Comparison of ENCODE assay signal across 8 cellular contexts in the genomic region with DNA sequence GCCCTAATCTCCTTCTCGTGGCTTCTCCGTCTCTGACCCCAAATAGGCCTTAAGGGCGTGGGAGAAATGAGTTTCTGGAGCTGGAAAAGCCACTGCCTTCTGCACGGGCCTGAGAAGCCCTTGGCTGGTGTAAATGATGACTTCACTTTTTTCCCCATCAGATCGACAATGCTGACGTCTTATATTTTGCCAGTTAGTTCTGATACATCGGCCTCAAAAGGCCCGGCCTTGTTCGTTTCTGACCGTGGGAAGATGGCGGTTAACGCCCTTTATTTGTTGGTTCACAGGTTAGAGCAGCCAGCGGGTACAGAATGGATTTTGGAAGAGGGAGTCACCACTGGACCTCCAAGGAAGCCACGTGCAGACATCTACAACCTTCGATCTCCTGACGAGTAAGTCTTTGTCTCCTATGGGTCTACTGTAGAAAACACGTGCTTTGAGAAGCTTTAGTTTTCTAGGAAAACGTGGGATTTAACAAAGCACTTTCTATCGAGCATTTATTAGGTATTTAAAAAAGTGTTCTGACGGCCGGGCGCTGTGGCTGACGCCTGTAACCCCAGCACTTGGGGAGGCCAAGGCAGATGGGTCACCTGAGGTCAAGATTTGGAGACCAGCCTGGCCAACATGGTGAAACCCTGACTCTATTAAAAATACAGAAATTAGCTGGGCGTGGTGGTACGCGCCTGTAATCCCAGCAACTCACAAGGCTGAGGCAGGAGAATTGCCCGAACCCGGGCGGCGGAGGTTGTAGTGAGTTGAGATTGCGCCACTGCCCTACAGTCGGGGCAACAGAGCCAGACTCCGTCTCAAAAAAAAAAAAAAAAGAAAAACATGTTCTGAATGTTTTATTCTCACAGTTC. TPM values are rescaled to one million over a fixed set of nuclear protein-coding genes. Genes with fewer than 3 reads are reported as not detected.
A peak's percentile ranks its signal among the peaks of the same experiment; 100 is the strongest.
DNase-seq lines count a peak whose midpoint lies in the region; ATAC-seq and TF ChIP-seq lines count a peak whose summit lies in the region.

No MANE protein-coding gene starts in this region.

- peak overlapping the region; percentile 92 for H3K4me3 Mint-ChIP-seq in activated CD4-positive, alpha-beta T cell treated with anti-CD3 and anti-CD28 coated beads for 36 hours

- H3K9me2 ChIP-seq in SK-N-SH, result no peaks in the 10 kb centered on the region

- H3K9me3 ChIP-seq in SK-N-SH (peaks cover 11% of the 10 kb centered on the region; the same call in 1 of the 2 replicates), colonic mucosa (no peaks in the 10 kb centered on the region), mononuclear cell (ENCODE audit: low read depth, low read length) (peaks cover 32% of the 10 kb centered on the region), upper lobe of right lung (peaks cover 9% of the 10 kb centered on the region)

- peaks cover 60% of the 10 kb centered on the region for H4K20me1 ChIP-seq in SK-N-SH (ENCODE audit: insufficient read depth)

- 16% methylated on average over 33 of the region's 33 CpGs for WGBS in SK-N-SH (ENCODE audit: low lambda C conversion rate)

- peaks cover 12% of the 10 kb centered on the region for H3K9me3 Mint-ChIP-seq in activated CD4-positive, alpha-beta T cell treated with anti-CD3 and anti-CD28 coated beads for 36 hours (ENCODE audit: low read depth)

- peak overlapping the region; percentile 98 for H3K27ac Mint-ChIP-seq in activated CD4-positive, alpha-beta T cell treated with anti-CD3 and anti-CD28 coated beads for 36 hours

- H3K4me3 ChIP-seq in SK-N-SH (ENCODE audit: low read depth in 2 of 2, low read length in 1 of 2), result peak overlapping the region; percentile 65 to 90
- H3K4me3 ChIP-seq in colonic mucosa, result peak overlapping the region; percentile 46
- peak overlapping the region; percentile 68 for H3K4me3 ChIP-seq in mononuclear cell (ENCODE audit: low read length)
- peak overlapping the region; percentile 89 for H3K4me3 ChIP-seq in upper lobe of right lung

- peaks cover 94% of the 10 kb centered on the region for H3K79me2 ChIP-seq in SK-N-SH (ENCODE audit: insufficient read depth)

- H2AFZ ChIP-seq in SK-N-SH (ENCODE audit: low read depth), result no peak overlapping the region

- intact Hi-C loops in activated CD4-positive, alpha-beta T cell treated with anti-CD3 and anti-CD28 coated beads for 36 hours (cut with DNase I, micrococcal nuclease), result loop anchor here (1.0 to 10.0 kb wide), 14 partner anchors 60 to 1792 kb away; a partner anchor contains a TSS
- intact Hi-C loops in colonic mucosa (cut with DNase I), result no loop called here
- intact Hi-C loops in upper lobe of right lung (cut with DNase I), result no loop called here

- peaks cover 74% of the 10 kb centered on the region for H3K36me3 Mint-ChIP-seq in activated CD4-positive, alpha-beta T cell treated with anti-CD3 and anti-CD28 coated beads for 36 hours (ENCODE audit: low read depth)

- POLR2A ChIA-PET in activated CD4-positive, alpha-beta T cell treated with anti-CD3 and anti-CD28 coated beads for 36 hours (lab: Charles Lee), result interaction anchor here (0.5 to 1.6 kb wide), 2 partner anchors 9 to 11 kb away, joined by 4 read pairs; no protein-coding TSS in a partner anchor
- POLR2A ChIA-PET in SK-N-SH (lab: Yijun Ruan, JAX), result no interaction called here

- DNase-seq in activated CD4-positive, alpha-beta T cell treated with anti-CD3 and anti-CD28 coated beads for 36 hours, result peak; percentile 47
- no peak for DNase-seq in activated CD4-positive, alpha-beta T cell treated with anti-CD3 and anti-CD28 coated beads, Interleukin-2, amount 50 U/mL, for 1 hour
- no peak for DNase-seq in SK-N-SH
- DNase-seq in colonic mucosa, result peak; percentile 24
- no peak for DNase-seq in upper lobe of right lung
- DNase-seq in mesenteric fat pad (ENCODE audit: low spot score), result no peak

- H3K36me3 ChIP-seq in SK-N-SH (replicated peaks in 1 of 2; ENCODE audit: control insufficient read depth in 1 of 2, insufficient read depth in 2 of 2, low read length in 1 of 2), result peaks cover 51 to 69% of the 10 kb centered on the region in 2 experiments
- peaks cover 37% of the 10 kb centered on the region for H3K36me3 ChIP-seq in colonic mucosa
- peaks cover 64% of the 10 kb centered on the region for H3K36me3 ChIP-seq in upper lobe of right lung

- no peak for TF ChIP-seq RAD21 in SK-N-SH (IDR thresholded peaks at IDR 0.05; ENCODE audit: low read length)

- peak overlapping the region; percentile 89 for H3K4me2 ChIP-seq in SK-N-SH

- TF ChIP-seq CTCF in SK-N-SH (IDR thresholded peaks at IDR 0.05), result no peak
- no peak for TF ChIP-seq CTCF in colonic mucosa (IDR thresholded peaks at IDR 0.05)
- TF ChIP-seq CTCF in upper lobe of right lung (IDR thresholded peaks at IDR 0.05), result no peak

- no peak for TF ChIP-seq EP300 in SK-N-SH (IDR thresholded peaks at IDR 0.05; ENCODE audit: borderline replicate concordance in 1 of 2, low read depth in 1 of 2, low read length in 1 of 2)

- H3F3A ChIP-seq in SK-N-SH (replicated peaks; ENCODE audit: insufficient read depth), result peaks cover 68% of the 10 kb centered on the region

- H3K4me1 ChIP-seq in SK-N-SH (ENCODE audit: control insufficient read depth in 1 of 2, insufficient read depth in 2 of 2, low read depth in 1 of 2, low read length in 1 of 2) (peaks cover 18 to 20% of the 10 kb centered on the region in 2 experiments), colonic mucosa (peaks cover 13% of the 10 kb centered on the region), mononuclear cell (ENCODE audit: insufficient read depth, low read length) (peaks cover 61% of the 10 kb centered on the region), upper lobe of right lung (peaks cover 62% of the 10 kb centered on the region)

- no peaks in the 10 kb centered on the region for H3K27me3 ChIP-seq in SK-N-SH (ENCODE audit: insufficient read depth)
- no peaks in the 10 kb centered on the region for H3K27me3 ChIP-seq in colonic mucosa
- no peaks in the 10 kb centered on the region for H3K27me3 ChIP-seq in mononuclear cell (ENCODE audit: insufficient read depth, low read length)
- no peaks in the 10 kb centered on the region for H3K27me3 ChIP-seq in upper lobe of right lung

- CTCF ChIA-PET in activated CD4-positive, alpha-beta T cell treated with anti-CD3 and anti-CD28 coated beads for 36 hours (lab: Charles Lee), result no interaction called here
- CTCF ChIA-PET in SK-N-SH (lab: Yijun Ruan, JAX), result no interaction called here

- no peak for ATAC-seq in activated CD4-positive, alpha-beta T cell treated with anti-CD3 and anti-CD28 coated beads for 36 hours
- ATAC-seq in upper lobe of right lung (no peak), GM21723 (IDR thresholded peaks at IDR 0.05; ENCODE audit: unreplicated experiment) (no peak)

- H3K4me1 Mint-ChIP-seq in activated CD4-positive, alpha-beta T cell treated with anti-CD3 and anti-CD28 coated beads for 36 hours, result peaks cover 54% of the 10 kb centered on the region

- H3K27ac ChIP-seq in SK-N-SH (ENCODE audit: low read depth in 2 of 2, low read length in 1 of 2) (peak overlapping the region; percentile 95), colonic mucosa (peak overlapping the region; percentile 90), upper lobe of right lung (peak overlapping the region; percentile 95)

- H3K9ac ChIP-seq in SK-N-SH (peak overlapping the region; percentile 96), colonic mucosa (ENCODE audit: low read depth in 2 of 2, low read length in 2 of 2) (peak overlapping the region; percentile 92 to 99)

- H3K27me3 Mint-ChIP-seq in activated CD4-positive, alpha-beta T cell treated with anti-CD3 and anti-CD28 coated beads for 36 hours, result no peaks in the 10 kb centered on the region

TF ChIP-seq in SK-N-SH, 30 proteins besides CTCF, POLR2A, EP300 and RAD21 (continues in another document):
- TF ChIP-seq MXI1 (IDR thresholded peaks at IDR 0.05; ENCODE audit: low read depth, low read length), result peak; percentile 44; the same call in 1 of the 2 replicates
- TF ChIP-seq CHD2 (IDR thresholded peaks at IDR 0.05; ENCODE audit: low read length, partially characterized antibody), result no peak
- TF ChIP-seq, protein P1, sequence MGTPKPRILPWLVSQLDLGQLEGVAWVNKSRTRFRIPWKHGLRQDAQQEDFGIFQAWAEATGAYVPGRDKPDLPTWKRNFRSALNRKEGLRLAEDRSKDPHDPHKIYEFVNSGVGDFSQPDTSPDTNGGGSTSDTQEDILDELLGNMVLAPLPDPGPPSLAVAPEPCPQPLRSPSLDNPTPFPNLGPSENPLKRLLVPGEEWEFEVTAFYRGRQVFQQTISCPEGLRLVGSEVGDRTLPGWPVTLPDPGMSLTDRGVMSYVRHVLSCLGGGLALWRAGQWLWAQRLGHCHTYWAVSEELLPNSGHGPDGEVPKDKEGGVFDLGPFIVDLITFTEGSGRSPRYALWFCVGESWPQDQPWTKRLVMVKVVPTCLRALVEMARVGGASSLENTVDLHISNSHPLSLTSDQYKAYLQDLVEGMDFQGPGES (IDR thresholded peaks at IDR 0.05; ENCODE audit: low read depth, low read length), result no peak
- no peak for TF ChIP-seq FOSL2 (IDR thresholded peaks at IDR 0.05; ENCODE audit: borderline replicate concordance, low read depth)
- no peak for TF ChIP-seq MEF2A (IDR thresholded peaks at IDR 0.05; ENCODE audit: borderline replicate concordance, low read depth)
- no peak for TF ChIP-seq RXRA (IDR thresholded peaks at IDR 0.05; ENCODE audit: borderline replicate concordance, low read depth)
- TF ChIP-seq, protein P2, sequence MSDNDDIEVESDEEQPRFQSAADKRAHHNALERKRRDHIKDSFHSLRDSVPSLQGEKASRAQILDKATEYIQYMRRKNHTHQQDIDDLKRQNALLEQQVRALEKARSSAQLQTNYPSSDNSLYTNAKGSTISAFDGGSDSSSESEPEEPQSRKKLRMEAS (IDR thresholded peaks at IDR 0.05; ENCODE audit: low read depth), result peak; percentile 78
- TF ChIP-seq FOXM1 (IDR thresholded peaks at IDR 0.05; ENCODE audit: low read depth), result no peak
- TF ChIP-seq TCF12 (IDR thresholded peaks at IDR 0.05), result no peak
- TF ChIP-seq EZH2phosphoT487 (IDR thresholded peaks at IDR 0.05; ENCODE audit: borderline replicate concordance, low read depth), result no peak
- TF ChIP-seq FOXJ3 (CRISPR knock-in tag; IDR thresholded peaks at IDR 0.05), result no peak
- no peak for TF ChIP-seq NRF1 (IDR thresholded peaks at IDR 0.05; ENCODE audit: low read depth, low read length)

RNA-seq across cellular contexts. Expression of a gene that starts 1.2 kb away (rescaled TPM):
- total RNA-seq in activated CD4-positive, alpha-beta T cell treated with anti-CD3 and anti-CD28 coated beads for 36 hours, result 10 to 100 TPM; 36.4 to 43.8 TPM
- 3.9 and 4.6 TPM in 2 replicates for polyA plus RNA-seq in SK-N-SH (2012; rRNA removed)
- 4.5 and 4.7 TPM in 2 replicates for polyA plus RNA-seq in SK-N-SH (2012; cell fraction: cytosol; rRNA removed)
- polyA plus RNA-seq in SK-N-SH (2012; cell fraction: nucleus; rRNA removed), result 8.1 and 9.0 TPM in 2 replicates
- total RNA-seq in colonic mucosa (10 to 100 TPM; 22.7 to 26.7 TPM), mononuclear cell (99.6 TPM), upper lobe of right lung (54.4 TPM), mesenteric fat pad (43.4 TPM)

RNA-seq across cellular contexts. Expression of a gene that starts 59.8 kb away (rescaled TPM):
- 10 to 100 TPM; 48.5 to 54.0 TPM for total RNA-seq in activated CD4-positive, alpha-beta T cell treated with anti-CD3 and anti-CD28 coated beads for 36 hours
- polyA plus RNA-seq in SK-N-SH (2012; rRNA removed), result 51.9 and 52.4 TPM in 2 replicates
- 41.9 and 42.7 TPM in 2 replicates for polyA plus RNA-seq in SK-N-SH (2012; cell fraction: cytosol; rRNA removed)
- 69.0 and 76.6 TPM in 2 replicates for polyA plus RNA-seq in SK-N-SH (2012; cell fraction: nucleus; rRNA removed)
- total RNA-seq in colonic mucosa (10 to 100 TPM; 26.3 to 44.5 TPM), mononuclear cell (71.5 TPM), upper lobe of right lung (25.9 TPM), mesenteric fat pad (29.8 TPM)

Comparison
In these comparisons a context has a peak if more than half of its experiments do, and no peak if none do; other contexts are left out.
1. DNase-seq: peak in activated CD4-positive, alpha-beta T cell treated with anti-CD3 and anti-CD28 coated beads for 36 hours (single experiment) and colonic mucosa (single experiment); none in activated CD4-positive, alpha-beta T cell treated with anti-CD3 and anti-CD28 coated beads, Interleukin-2, amount 50 U/mL, for 1 hour (single experiment), SK-N-SH (single experiment), upper lobe of right lung (single experiment) and mesenteric fat pad (single experiment).
2. intact Hi-C loops: an anchor here in activated CD4-positive, alpha-beta T cell treated with anti-CD3 and anti-CD28 coated beads for 36 hours (1.0 to 10.0 kb wide); none called in colonic mucosa and upper lobe of right lung.
3. Peak in every context shown above with its lines, with median percentiles within 50 percentile points of each other: H3K27ac ChIP-seq and H3K4me3 ChIP-seq.